ENCODE assay signal across 8 cellular contexts in the genomic region with DNA sequence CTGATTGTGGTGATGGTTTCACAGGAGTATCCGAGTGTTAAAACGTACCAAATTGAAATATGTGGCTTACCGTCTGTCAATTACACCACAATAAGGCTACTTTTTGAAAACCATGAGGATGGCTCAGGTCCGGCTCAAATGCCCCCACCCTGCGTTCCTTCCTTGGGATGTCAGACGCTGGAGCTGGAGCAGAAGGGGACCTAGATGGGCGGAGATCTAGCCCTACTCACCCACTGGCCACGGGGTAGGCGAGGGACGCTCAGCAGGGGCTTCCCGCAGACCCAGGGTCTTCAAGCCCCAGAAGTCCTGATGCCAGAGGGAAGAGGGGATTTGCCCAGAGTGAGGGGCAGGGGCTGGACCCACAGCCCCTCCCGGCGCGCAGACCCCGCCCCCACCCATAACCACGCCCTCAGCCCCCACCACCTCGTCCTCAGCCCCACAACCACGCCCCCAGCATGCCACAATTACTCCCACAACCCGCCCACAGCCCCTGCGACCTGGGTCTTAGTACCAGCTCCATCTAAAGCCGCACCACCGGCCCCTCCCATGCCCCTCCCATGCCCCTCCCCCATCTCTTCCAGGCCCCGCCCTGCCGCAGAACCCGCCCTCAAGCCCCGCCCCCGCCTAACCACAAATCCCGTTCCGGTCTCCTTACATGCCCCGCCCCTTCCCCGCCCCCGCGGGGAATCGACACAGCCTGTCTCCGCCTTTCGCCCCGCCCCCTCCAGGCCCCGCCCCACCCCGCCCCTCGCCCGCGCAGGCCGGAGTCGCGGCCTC. TPM values are rescaled to one million over a fixed set of nuclear protein-coding genes. Genes with fewer than 3 reads are reported as not detected.
DNase-seq lines count a peak whose midpoint lies in the region; ATAC-seq and TF ChIP-seq lines count a peak whose summit lies in the region.

A gene with protein sequence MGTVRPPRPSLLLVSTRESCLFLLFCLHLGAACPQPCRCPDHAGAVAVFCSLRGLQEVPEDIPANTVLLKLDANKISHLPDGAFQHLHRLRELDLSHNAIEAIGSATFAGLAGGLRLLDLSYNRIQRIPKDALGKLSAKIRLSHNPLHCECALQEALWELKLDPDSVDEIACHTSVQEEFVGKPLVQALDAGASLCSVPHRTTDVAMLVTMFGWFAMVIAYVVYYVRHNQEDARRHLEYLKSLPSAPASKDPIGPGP (plus strand): TSS at position 764 of the 777 bp plus-strand sequence. CDS start 1,135 bp downstream, outside the sequence.

- WGBS in HUES64 = 3% methylated on average over 28 of the region's 45 CpGs

- DNase-seq in DMS114 treated with DMSO at 0.1 percent for 48 hours (lab: John Stamatoyannopoulos, UW; ENCODE audit: unreplicated experiment) (peak; percentile 61), left ventricle myocardium superior (peak; percentile 93), renal cortical epithelial cell (ENCODE audit: low read depth) (peak; percentile 1), uterus (peak; percentile 70 to 83), HFFc6 (no peak)
- DNase-seq in activated naive CD8-positive, alpha-beta T cell treated with anti-CD3 and anti-CD28 coated beads, Interleukin-2, amount 10 ng/mL, durations not matched to agents 7 days and 5 days = peak; percentile 87

- peaks cover 26% of the 10 kb centered on the region for H3K27me3 Mint-ChIP-seq in activated naive CD8-positive, alpha-beta T cell treated with anti-CD3 and anti-CD28 coated beads, Interleukin-2, amount 10 ng/mL, durations not matched to agents 7 days and 5 days
- H3K27me3 Mint-ChIP-seq in HFFc6 (ENCODE audit: insufficient read depth) = peaks cover 9% of the 10 kb centered on the region

- H3K36me3 Mint-ChIP-seq in activated naive CD8-positive, alpha-beta T cell treated with anti-CD3 and anti-CD28 coated beads, Interleukin-2, amount 10 ng/mL, durations not matched to agents 7 days and 5 days = no peaks in the 10 kb centered on the region
- peaks cover 5% of the 10 kb centered on the region; the same call in 1 of the 2 replicates for H3K36me3 Mint-ChIP-seq in HFFc6 (ENCODE audit: low read depth)

- H3K4me1 ChIP-seq in HUES64 (ENCODE audit: insufficient read depth, low read length) (no peaks in the 10 kb centered on the region), uterus (peaks cover 0 to 3% of the 10 kb centered on the region in 2 donors)

- peak within 1 kb of the TSS; percentile 60 for H3K27ac Mint-ChIP-seq in activated naive CD8-positive, alpha-beta T cell treated with anti-CD3 and anti-CD28 coated beads, Interleukin-2, amount 10 ng/mL, durations not matched to agents 7 days and 5 days
- H3K27ac Mint-ChIP-seq in HFFc6 = no peak within 1 kb of the TSS

- POLR2A ChIA-PET in activated naive CD8-positive, alpha-beta T cell treated with anti-CD3 and anti-CD28 coated beads, Interleukin-2, amount 10 ng/mL, durations not matched to agents 7 days and 5 days (lab: Charles Lee) = interaction anchor here (0.6 to 3.0 kb wide), 4 partner anchors 91 to 438 kb away, joined by 4 to 11 read pairs (median 4); a partner anchor contains a TSS

- no peak for TF ChIP-seq POLR2A in uterus (IDR thresholded peaks at IDR 0.05)

- no peaks in the 10 kb centered on the region for H3K4me1 Mint-ChIP-seq in activated naive CD8-positive, alpha-beta T cell treated with anti-CD3 and anti-CD28 coated beads, Interleukin-2, amount 10 ng/mL, durations not matched to agents 7 days and 5 days
- no peaks in the 10 kb centered on the region for H3K4me1 Mint-ChIP-seq in HFFc6 (ENCODE audit: low read depth)

- no peak for TF ChIP-seq CTCF in uterus (IDR thresholded peaks at IDR 0.05)
- TF ChIP-seq CTCF in HFFc6 (IDR thresholded peaks at IDR 0.05) = no peak

- intact Hi-C loops in left ventricle myocardium superior (cut with micrococcal nuclease) (no loop called here), uterus (cut with DNase I; ENCODE audit: low total_unique reads) (no loop called here)

- H3K36me3 ChIP-seq in HUES64 (ENCODE audit: insufficient read depth, low read length) (no peaks in the 10 kb centered on the region), uterus (no peaks in the 10 kb centered on the region)

- H3K4me3 ChIP-seq in HUES64 (ENCODE audit: low read length) = peak within 1 kb of the TSS; percentile 67
- H3K4me3 ChIP-seq in uterus = peak within 1 kb of the TSS; percentile 51 to 89

- ATAC-seq in SK-N-SH treated with all-trans-retinoic acid at 6 μM for 48 hours = peak; percentile 64
- ATAC-seq in activated naive CD8-positive, alpha-beta T cell treated with anti-CD3 and anti-CD28 coated beads, Interleukin-2, amount 10 ng/mL, durations not matched to agents 7 days and 5 days (ENCODE audit: low read depth) = peak; percentile 57
- peak; percentile 91 for ATAC-seq in left ventricle myocardium superior

- H3K9ac ChIP-seq in HUES64 (ENCODE audit: low read depth, low read length) = 0 out of 2 replicates have a peak within 1 kb of the TSS, but pooled peaks have one; percentile 26

- H3K9me3 Mint-ChIP-seq in activated naive CD8-positive, alpha-beta T cell treated with anti-CD3 and anti-CD28 coated beads, Interleukin-2, amount 10 ng/mL, durations not matched to agents 7 days and 5 days = peaks cover 9% of the 10 kb centered on the region
- H3K9me3 Mint-ChIP-seq in HFFc6 = peaks cover 35% of the 10 kb centered on the region

- H3K27me3 ChIP-seq in HUES64 (ENCODE audit: insufficient read depth, low read length) (peaks cover 12% of the 10 kb centered on the region), uterus (no peaks in the 10 kb centered on the region)

- H3K27ac ChIP-seq in HUES64 (ENCODE audit: low read depth, low read length) (no peak within 1 kb of the TSS), uterus (no peak within 1 kb of the TSS)

- peaks cover 2% of the 10 kb centered on the region; the same call in 1 of the 2 replicates for H3K9me3 ChIP-seq in HUES64 (ENCODE audit: insufficient read depth, low read depth, low read length)
- no peaks in the 10 kb centered on the region for H3K9me3 ChIP-seq in uterus

- peak within 1 kb of the TSS; percentile 78 for H3K4me3 Mint-ChIP-seq in activated naive CD8-positive, alpha-beta T cell treated with anti-CD3 and anti-CD28 coated beads, Interleukin-2, amount 10 ng/mL, durations not matched to agents 7 days and 5 days
- H3K4me3 Mint-ChIP-seq in HFFc6 = no peak within 1 kb of the TSS

TF ChIP-seq in SK-N-SH treated with all-trans-retinoic acid at 6 μM for 48 hours, 23 proteins besides CTCF, POLR2A, EP300 and RAD21 (continues in another document):
- TF ChIP-seq ZFP3 (CRISPR knock-in tag; IDR thresholded peaks at IDR 0.05) = no peak
- no peak for TF ChIP-seq TOX (CRISPR knock-in tag; IDR thresholded peaks at IDR 0.05; ENCODE audit: borderline replicate concordance)
- TF ChIP-seq ZNF70 (CRISPR knock-in tag; IDR thresholded peaks at IDR 0.05) = no peak
- no peak for TF ChIP-seq ZNF565 (CRISPR knock-in tag; conservative IDR thresholded peaks at IDR 0.05; ENCODE audit: low read depth)
- no peak for TF ChIP-seq ZC3H10 (CRISPR knock-in tag; IDR thresholded peaks at IDR 0.05)
- TF ChIP-seq, protein P1, sequence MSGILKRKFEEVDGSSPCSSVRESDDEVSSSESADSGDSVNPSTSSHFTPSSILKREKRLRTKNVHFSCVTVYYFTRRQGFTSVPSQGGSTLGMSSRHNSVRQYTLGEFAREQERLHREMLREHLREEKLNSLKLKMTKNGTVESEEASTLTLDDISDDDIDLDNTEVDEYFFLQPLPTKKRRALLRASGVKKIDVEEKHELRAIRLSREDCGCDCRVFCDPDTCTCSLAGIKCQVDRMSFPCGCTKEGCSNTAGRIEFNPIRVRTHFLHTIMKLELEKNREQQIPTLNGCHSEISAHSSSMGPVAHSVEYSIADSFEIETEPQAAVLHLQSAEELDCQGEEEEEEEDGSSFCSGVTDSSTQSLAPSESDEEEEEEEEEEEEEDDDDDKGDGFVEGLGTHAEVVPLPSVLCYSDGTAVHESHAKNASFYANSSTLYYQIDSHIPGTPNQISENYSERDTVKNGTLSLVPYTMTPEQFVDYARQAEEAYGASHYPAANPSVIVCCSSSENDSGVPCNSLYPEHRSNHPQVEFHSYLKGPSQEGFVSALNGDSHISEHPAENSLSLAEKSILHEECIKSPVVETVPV (CRISPR knock-in tag; IDR thresholded peaks at IDR 0.05) = no peak
- TF ChIP-seq, protein P2, sequence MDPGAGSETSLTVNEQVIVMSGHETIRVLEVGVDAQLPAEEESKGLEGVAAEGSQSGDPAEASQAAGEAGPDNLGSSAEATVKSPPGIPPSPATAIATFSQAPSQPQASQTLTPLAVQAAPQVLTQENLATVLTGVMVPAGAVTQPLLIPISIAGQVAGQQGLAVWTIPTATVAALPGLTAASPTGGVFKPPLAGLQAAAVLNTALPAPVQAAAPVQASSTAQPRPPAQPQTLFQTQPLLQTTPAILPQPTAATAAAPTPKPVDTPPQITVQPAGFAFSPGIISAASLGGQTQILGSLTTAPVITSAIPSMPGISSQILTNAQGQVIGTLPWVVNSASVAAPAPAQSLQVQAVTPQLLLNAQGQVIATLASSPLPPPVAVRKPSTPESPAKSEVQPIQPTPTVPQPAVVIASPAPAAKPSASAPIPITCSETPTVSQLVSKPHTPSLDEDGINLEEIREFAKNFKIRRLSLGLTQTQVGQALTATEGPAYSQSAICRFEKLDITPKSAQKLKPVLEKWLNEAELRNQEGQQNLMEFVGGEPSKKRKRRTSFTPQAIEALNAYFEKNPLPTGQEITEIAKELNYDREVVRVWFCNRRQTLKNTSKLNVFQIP (CRISPR knock-in tag; IDR thresholded peaks at IDR 0.05; ENCODE audit: borderline replicate concordance, low read depth) = no peak
- TF ChIP-seq BACH2 (CRISPR knock-in tag; IDR thresholded peaks at IDR 0.05; ENCODE audit: borderline replicate concordance) = no peak
- TF ChIP-seq ISL1 (CRISPR knock-in tag; IDR thresholded peaks at IDR 0.05) = no peak

RNA-seq across cellular contexts. Expression of the gene that starts here (rescaled TPM):
- 3.5 TPM for polyA plus RNA-seq in HUES64 (2013, experiment 1 of 2)
- polyA plus RNA-seq in HUES64 (2013, experiment 2 of 2) = 4.4 TPM
- total RNA-seq in activated naive CD8-positive, alpha-beta T cell treated with anti-CD3 and anti-CD28 coated beads, Interleukin-2, amount 10 ng/mL, durations not matched to agents 7 days and 5 days = 1 to 10 TPM; 3.0 to 3.5 TPM
- total RNA-seq in left ventricle myocardium superior = 2.1 TPM
- total RNA-seq in renal cortical epithelial cell = 0.52 and 3.1 TPM in 2 replicates
- total RNA-seq in uterus = 1 to 10 TPM in 2 of 4 donors, under 1 TPM in 1, not detected in 1; under 0.01 to 2.3 (median 2.3) TPM
- total RNA-seq in HFFc6 (2021; fragmentation: NEBNext Ultra II Directional; extraction: Animal tissue kit (Norgen Biotek cat#: 25700)) = not detected
